In genomic region chr10:79583488-79584024, GRCh38 we compare ENCODE assay signal across 9 cellular contexts. TPM values are rescaled to one million over a fixed set of nuclear protein-coding genes. Genes with fewer than 3 reads are reported as not detected.
"Had no signal": no experiment of that assay in that cellular context is flagged by ENCODE, and none has a peak within 500 bp of the region (broad histone marks: within the 10 kb centered on the region; RNA-seq: fewer than 3 reads in every experiment).

No MANE protein-coding gene starts in this region.

- H3K4me3 ChIP-seq: GM23248, K562 had no signal

- H3K9ac ChIP-seq: GM23248 had no signal

- ATAC-seq: K562 had no signal

- H3K27ac Mint-ChIP-seq: H9 had no signal

- H2AFZ ChIP-seq: GM23248 had no signal

- FAIRE-seq: H54, HTR-8/SVneo had no signal

- H3K27ac ChIP-seq: GM23248 had no signal

- H3K4me3 Mint-ChIP-seq: H9 had no signal

- DNase-seq: GM23248, H9, HCEC 1CT, IMR-90 had no signal

RNA-seq across cellular contexts. Expression of gene SFTPA2, which starts 23.3 kb away (rescaled TPM):
- total RNA-seq: GM23248, H1, H9, IMR-90 had no signal

RNA-seq across cellular contexts. Expression of gene SFTPA1, which starts 27.2 kb away (rescaled TPM):
- total RNA-seq: GM23248, H1, H9, HT-29, IMR-90 had no signal
